ENCODE assay signal across 31 cellular contexts in the genomic region with DNA sequence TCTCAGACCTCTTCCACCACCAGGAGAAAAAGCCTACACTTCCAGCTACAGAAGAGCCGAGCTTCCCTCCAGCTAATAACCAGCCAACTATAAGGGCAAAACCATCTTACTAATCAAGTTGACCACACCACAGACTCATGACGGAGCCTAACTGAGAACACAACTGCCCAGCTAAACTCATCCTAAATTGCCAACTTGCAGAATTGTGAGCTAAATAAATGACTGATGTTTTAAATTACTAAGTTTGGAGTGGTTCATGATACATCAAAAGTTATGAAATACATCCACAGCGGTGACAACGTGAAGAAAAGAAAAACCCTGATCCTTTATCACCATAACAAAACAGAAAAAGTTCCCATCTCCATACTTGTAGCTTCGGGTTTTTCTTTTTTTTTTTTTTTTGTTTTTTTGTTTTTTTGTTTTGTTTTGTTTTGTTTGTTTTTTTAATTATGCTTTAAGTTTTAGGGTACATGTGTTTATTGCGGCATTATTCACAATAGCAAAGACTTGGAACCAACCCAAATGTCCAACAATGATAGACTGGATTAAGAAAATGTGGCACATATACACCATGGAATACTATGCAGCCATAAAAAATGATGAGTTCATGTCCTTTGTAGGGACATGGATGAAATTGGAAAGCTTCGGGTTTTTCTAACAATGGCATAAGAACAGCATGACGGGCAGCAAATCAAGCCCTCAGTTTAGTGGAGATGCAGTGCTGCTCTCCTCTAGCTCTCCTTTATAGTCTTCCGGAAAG.
"Had no signal": no experiment of that assay in that cellular context is flagged by ENCODE, and none has a peak within 500 bp of the region (broad histone marks: within the 10 kb centered on the region; RNA-seq: fewer than 3 reads in every experiment).

No MANE protein-coding gene starts in this region.

- H3K27ac Mint-ChIP-seq: activated B cell treated with CpG ODN at 0.5 μM for 24 hours; activated CD4-positive, alpha-beta memory T cell treated with anti-CD3 and anti-CD28 coated beads for 36 hours; activated naive CD4-positive, alpha-beta T cell treated with anti-CD3 and anti-CD28 coated beads, Interleukin-2, amount 10 ng/mL, durations not matched to agents 7 days and 5 days; activated naive CD8-positive, alpha-beta T cell; activated naive CD8-positive, alpha-beta T cell treated with anti-CD3 and anti-CD28 coated beads, Interleukin-2, amount 50 U/mL, for 24 hours; activated T-helper 1 cell treated with anti-CD3 and anti-CD28 coated beads, Interleukin-12 subunit alpha, Interleukin-12 subunit beta, Interleukin-2, Interleukin-4 antibody, amounts not matched to agents 30 ng/mL and 10 ng/mL and 1 ng/mL, durations not matched to agents 14 hours and 24 hours and 36 hours; T-helper 1 cell treated with Interleukin-12 subunit alpha and Interleukin-12 subunit beta and Interleukin-4 antibody, amounts not matched to agents 30 μg/mL and 1 μg/mL, for 36 hours; T-helper 2 cell treated with Interferon-gamma antibody and Interleukin-4, amounts not matched to agents 5 μg/mL and 100 μg/mL, for 36 hours had no signal

- H3K36me3 ChIP-seq: SJCRH30 had no signal

- H3K27me3 Mint-ChIP-seq: activated B cell treated with CpG ODN at 0.5 μM for 24 hours; activated CD4-positive, alpha-beta memory T cell treated with anti-CD3 and anti-CD28 coated beads for 36 hours; activated naive CD4-positive, alpha-beta T cell treated with anti-CD3 and anti-CD28 coated beads, Interleukin-2, amount 10 ng/mL, durations not matched to agents 7 days and 5 days; activated naive CD8-positive, alpha-beta T cell; activated naive CD8-positive, alpha-beta T cell treated with anti-CD3 and anti-CD28 coated beads, Interleukin-2, amount 50 U/mL, for 24 hours had no signal

- DNase-seq: activated B cell treated with CpG ODN at 0.5 μM for 24 hours; activated CD4-positive, alpha-beta memory T cell treated with anti-CD3 and anti-CD28 coated beads for 36 hours; activated CD4-positive, alpha-beta T cell treated with anti-CD3 and anti-CD28 coated beads for 4 hours; activated CD4-positive, alpha-beta T cell treated with anti-CD3 and anti-CD28 coated beads, Interleukin-2, amount 50 U/mL, for 1 hour; activated CD4-positive, CD25-positive, alpha-beta regulatory T cell treated with anti-CD3 and anti-CD28 coated beads, Interleukin-2, amount 50 U/mL, for 72 hours; activated CD8-positive, alpha-beta memory T cell treated with anti-CD3 and anti-CD28 coated beads, Interleukin-2, amount 50 U/mL, for 4 hours; activated gamma-delta T cell treated with Interleukin-2 at 50 U/mL for 16 hours; activated naive CD4-positive, alpha-beta T cell treated with anti-CD3 and anti-CD28 coated beads, Interleukin-2, amount 10 ng/mL, durations not matched to agents 7 days and 5 days; activated naive CD8-positive, alpha-beta T cell treated with anti-CD3 and anti-CD28 coated beads, Interleukin-2, amount 50 U/mL, for 24 hours; activated T-cell treated with anti-CD3 and anti-CD28 coated beads for 4 hours; activated T-cell treated with anti-CD3 and anti-CD28 coated beads, Interleukin-2, amount 50 U/mL, for 4 hours; anterior cingulate cortex; caudate nucleus; cerebellar nuclear complex; NCI-H1105 treated with DMSO at 0.1 percent for 48 hours; NCI-H1436; NCI-H1694 treated with DMSO at 0.1 percent for 48 hours; NCI-H2029; NCI-H345; NCI-H524 treated with DMSO at 0.1 percent for 48 hours; SHP77; SJCRH30 had no signal

- H3K4me3 ChIP-seq: SJCRH30, SK-N-MC had no signal

- H3K9me3 Mint-ChIP-seq: activated B cell treated with CpG ODN at 0.5 μM for 24 hours; activated naive CD4-positive, alpha-beta T cell treated with anti-CD3 and anti-CD28 coated beads, Interleukin-2, amount 10 ng/mL, durations not matched to agents 7 days and 5 days; activated T-helper 1 cell treated with anti-CD3 and anti-CD28 coated beads, Interleukin-12 subunit alpha, Interleukin-12 subunit beta, Interleukin-2, Interleukin-4 antibody, amounts not matched to agents 30 ng/mL and 10 ng/mL and 1 ng/mL, durations not matched to agents 14 hours and 24 hours and 36 hours; T-helper 1 cell treated with Interleukin-12 subunit alpha and Interleukin-12 subunit beta and Interleukin-4 antibody, amounts not matched to agents 30 μg/mL and 1 μg/mL, for 36 hours; T-helper 2 cell treated with Interferon-gamma antibody and Interleukin-4, amounts not matched to agents 5 μg/mL and 100 μg/mL, for 36 hours had no signal

- H3K4me3 Mint-ChIP-seq: activated B cell treated with CpG ODN at 0.5 μM for 24 hours; activated CD4-positive, alpha-beta memory T cell treated with anti-CD3 and anti-CD28 coated beads for 36 hours; activated naive CD4-positive, alpha-beta T cell treated with anti-CD3 and anti-CD28 coated beads, Interleukin-2, amount 10 ng/mL, durations not matched to agents 7 days and 5 days; activated naive CD8-positive, alpha-beta T cell; activated naive CD8-positive, alpha-beta T cell treated with anti-CD3 and anti-CD28 coated beads, Interleukin-2, amount 50 U/mL, for 24 hours; activated T-cell treated with anti-CD3 and anti-CD28 coated beads, Interleukin-2, amount 50 U/mL, for 4 hours; activated T-helper 1 cell treated with anti-CD3 and anti-CD28 coated beads, Interleukin-12 subunit alpha, Interleukin-12 subunit beta, Interleukin-2, Interleukin-4 antibody, amounts not matched to agents 30 ng/mL and 10 ng/mL and 1 ng/mL, durations not matched to agents 14 hours and 24 hours and 36 hours; brain; T-helper 1 cell treated with Interleukin-12 subunit alpha and Interleukin-12 subunit beta and Interleukin-4 antibody, amounts not matched to agents 30 μg/mL and 1 μg/mL, for 36 hours; T-helper 2 cell treated with Interferon-gamma antibody and Interleukin-4, amounts not matched to agents 5 μg/mL and 100 μg/mL, for 36 hours had no signal

- H3K27me3 ChIP-seq: SJCRH30 had no signal

- H3K36me3 Mint-ChIP-seq: activated naive CD4-positive, alpha-beta T cell treated with anti-CD3 and anti-CD28 coated beads, Interleukin-2, amount 10 ng/mL, durations not matched to agents 7 days and 5 days had no signal

- ATAC-seq: activated naive CD8-positive, alpha-beta T cell treated with anti-CD3 and anti-CD28 coated beads, Interleukin-2, amount 50 U/mL, for 24 hours; activated T-cell treated with anti-CD3 and anti-CD28 coated beads, Interleukin-2, amount 50 U/mL, for 4 hours; Panc1 had no signal

- FAIRE-seq: bronchial epithelial cell, TTC549 had no signal

- H3K9me3 ChIP-seq: SJCRH30 had no signal

- H3K4me1 ChIP-seq: SJCRH30 had no signal

- H3K4me1 Mint-ChIP-seq: activated B cell treated with CpG ODN at 0.5 μM for 24 hours; activated naive CD4-positive, alpha-beta T cell treated with anti-CD3 and anti-CD28 coated beads, Interleukin-2, amount 10 ng/mL, durations not matched to agents 7 days and 5 days; activated naive CD8-positive, alpha-beta T cell treated with anti-CD3 and anti-CD28 coated beads, Interleukin-2, amount 50 U/mL, for 24 hours had no signal

- H3K27ac ChIP-seq: SJCRH30, SK-N-MC had no signal
